12 cellular contexts compared by ENCODE assay signal in the genomic region with DNA sequence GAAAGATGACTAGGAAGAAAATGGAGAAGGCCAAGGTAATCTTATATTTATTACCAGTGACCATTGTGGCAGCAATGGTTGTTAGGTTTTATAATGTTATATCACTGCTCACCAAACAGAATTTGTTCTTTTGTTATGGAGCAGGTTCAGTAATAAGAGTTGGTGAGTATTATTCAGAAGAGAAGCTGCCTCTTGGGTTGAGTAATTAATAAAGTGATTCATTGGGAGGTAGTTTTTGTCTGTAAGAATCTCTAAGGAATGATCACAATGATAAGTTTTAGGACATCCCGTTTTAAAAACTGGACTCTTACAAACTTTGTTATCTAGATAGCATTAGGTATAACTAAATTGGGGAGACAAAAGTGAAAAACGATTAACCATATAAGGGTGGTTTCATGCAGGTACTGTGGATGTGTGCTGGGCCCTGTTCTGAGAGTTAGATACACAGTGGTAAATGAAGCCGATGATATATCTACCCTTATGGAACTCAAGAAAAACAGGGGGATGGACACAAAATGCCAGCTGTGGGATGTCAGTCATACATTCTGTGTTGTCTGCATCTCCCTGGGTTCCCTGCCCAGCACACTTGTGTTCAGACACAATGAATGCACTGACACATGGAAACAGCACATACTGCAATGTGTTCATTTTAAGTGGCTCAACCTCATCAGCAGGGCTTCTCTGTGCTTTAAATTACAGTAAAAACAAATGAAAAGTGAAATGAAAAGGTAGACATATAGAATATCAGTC. TPM values are rescaled to one million over a fixed set of nuclear protein-coding genes. Genes with fewer than 3 reads are reported as not detected.
DNase-seq lines count a peak whose midpoint lies in the region; ATAC-seq, FAIRE-seq and TF ChIP-seq lines count a peak whose summit lies in the region.
"Had no signal": no experiment of that assay in that cellular context is flagged by ENCODE, and none has a peak within 500 bp of the region (broad histone marks: within the 10 kb centered on the region; RNA-seq: fewer than 3 reads in every experiment).

No MANE protein-coding gene starts in this region.

- TF ChIP-seq EP300 in HepG2 (IDR thresholded peaks at IDR 0.05; ENCODE audit: low read depth in 2 of 2, low read length in 2 of 2) (no peak), HepG2 (CRISPR knock-in tag; IDR thresholded peaks at IDR 0.05; ENCODE audit: borderline replicate concordance) (no peak)

- H3K9me3 Mint-ChIP-seq in mesothelial cell of epicardium = peaks cover 10% of the 10 kb centered on the region

- H3K9me3 ChIP-seq in HepG2 (ENCODE audit: low read length) = no peaks in the 10 kb centered on the region
- no peaks in the 10 kb centered on the region for H3K9me3 ChIP-seq in right lobe of liver
- H3K9me3 ChIP-seq in adipocyte (ENCODE audit: control insufficient read depth, low read length) = no peaks in the 10 kb centered on the region
- H3K9me3 ChIP-seq: Caco-2 had no signal

- peak; percentile 25; the same call in 1 of the 3 replicates for ATAC-seq in HepG2
- ATAC-seq in right lobe of liver = no peak
- no peak for ATAC-seq in GM21576 (IDR thresholded peaks at IDR 0.05; ENCODE audit: unreplicated experiment)
- ATAC-seq: HCT116 had no signal

- in situ Hi-C loops in HepG2 (cut with HindIII; ENCODE audit: extremely low pct_ligation_motif_present, low pct_unique_long_range_greater_than_20kb) = no loop called here

- H3K4me1 Mint-ChIP-seq in mesothelial cell of epicardium = peaks cover 49% of the 10 kb centered on the region

- POLR2A ChIA-PET in HepG2 (lab: Yijun Ruan, JAX) = interaction anchor here (0.9 to 2.0 kb wide), 3 partner anchors 8 to 138 kb away, joined by 3 to 9 read pairs (median 5); partner anchors contain the start of gene MAP4K4

- TF ChIP-seq POLR2A in HepG2 (IDR thresholded peaks at IDR 0.05; ENCODE audit: insufficient read depth in 1 of 2, low read depth in 2 of 2, low read length in 2 of 2) (no peak), right lobe of liver (IDR thresholded peaks at IDR 0.05) (no peak)

- intact Hi-C loops in HepG2 (cut with micrococcal nuclease; ENCODE audit: unreplicated experiment) = no loop called here
- intact Hi-C loops in right lobe of liver (cut with DNase I) = no loop called here

- DNase-seq in HepG2 (ENCODE audit: low spot score) = no peak
- no peak for DNase-seq in right lobe of liver
- peak; percentile 25 for DNase-seq in adipocyte (ENCODE audit: low read depth)
- DNase-seq in mesothelial cell of epicardium (ENCODE audit: low spot score in 2 of 2, unreplicated experiment in 2 of 2) = no peak
- no peak for DNase-seq in GM10266 (ENCODE audit: extremely low spot score)
- DNase-seq in GM19240 (ENCODE audit: insufficient read length, low spot score) = no peak
- DNase-seq in SIG-M5 treated with dmso at 0.1 percent for 504 hours (lab: John Stamatoyannopoulos, UW; ENCODE audit: unreplicated experiment) = no peak
- DNase-seq: NCI-H526 treated with DMSO at 0.1 percent for 48 hours, WERI-Rb-1 had no signal

- H3K27me3 ChIP-seq in HepG2 (ENCODE audit: control insufficient read depth in 1 of 2, insufficient read depth in 2 of 2, low read length in 2 of 2) (no peaks in the 10 kb centered on the region), right lobe of liver (no peaks in the 10 kb centered on the region), adipocyte (replicated peaks; ENCODE audit: control insufficient read depth, insufficient read depth, low read length) (no peaks in the 10 kb centered on the region)

- H3K79me2 ChIP-seq in HepG2 (ENCODE audit: insufficient read depth, low read length) = peaks cover 99% of the 10 kb centered on the region

- H3K36me3 ChIP-seq in HepG2 (replicated peaks in 1 of 2; ENCODE audit: control insufficient read depth in 1 of 2, insufficient read depth in 2 of 2, low read length in 2 of 2) = peaks cover 12 to 36% of the 10 kb centered on the region in 2 experiments
- no peaks in the 10 kb centered on the region for H3K36me3 ChIP-seq in right lobe of liver
- H3K36me3 ChIP-seq in adipocyte (ENCODE audit: control insufficient read depth, insufficient read depth, low read length, severe bottlenecking) = peaks cover 17% of the 10 kb centered on the region

- TF ChIP-seq CTCF in HepG2 (CRISPR knock-in tag; IDR thresholded peaks at IDR 0.05) = no peak
- no peak for TF ChIP-seq CTCF in right lobe of liver (IDR thresholded peaks at IDR 0.05)
- TF ChIP-seq CTCF in mesothelial cell of epicardium (IDR thresholded peaks at IDR 0.05; ENCODE audit: unreplicated experiment) = no peak
- no peak for TF ChIP-seq CTCF in GM10266 (IDR thresholded peaks at IDR 0.05; ENCODE audit: control insufficient read depth, insufficient read depth, low read depth, missing control alignments)

- no peak overlapping the region for H2AFZ ChIP-seq in HepG2 (ENCODE audit: low read length)

- peaks cover 55% of the 10 kb centered on the region for H4K20me1 ChIP-seq in HepG2 (ENCODE audit: insufficient read depth, low read length)

- no peak overlapping the region for H3K9ac ChIP-seq in HepG2 (ENCODE audit: insufficient read depth, low read depth, low read length)
- H3K9ac ChIP-seq in adipocyte (ENCODE audit: low read length) = peak overlapping the region; percentile 50

- no peak for TF ChIP-seq RAD21 in HepG2 (CRISPR knock-in tag; IDR thresholded peaks at IDR 0.05)

- BruUV-seq in HepG2 (replicated peaks; lab: Mats Ljungman, UMichigan) = no TSS peak

- H3K4me3 Mint-ChIP-seq in mesothelial cell of epicardium = no peak overlapping the region

- CTCF ChIA-PET in HepG2 (lab: Yijun Ruan, JAX; ENCODE audit: low intra/inter-chr PET ratio, low total read pairs) = no interaction called here

- H3K4me3 ChIP-seq in HepG2 (replicated peaks in 1 of 3; ENCODE audit: insufficient read depth in 1 of 3, low read depth in 2 of 3, low read length in 3 of 3) (no peak overlapping the region; a peak in 2 of 6 replicates), right lobe of liver (no peak overlapping the region), adipocyte (ENCODE audit: low read length) (peak overlapping the region; percentile 1)

- peak overlapping the region; percentile 18; the same call in 1 of the 2 replicates for H3K4me2 ChIP-seq in HepG2 (ENCODE audit: low read depth, low read length)

- peaks cover 94% of the 10 kb centered on the region for H3K4me1 ChIP-seq in HepG2 (ENCODE audit: insufficient read depth, low read length)
- peaks cover 0 to 53% (median 17%) of the 10 kb centered on the region in 4 donors for H3K4me1 ChIP-seq in right lobe of liver
- peaks cover 60% of the 10 kb centered on the region for H3K4me1 ChIP-seq in adipocyte (ENCODE audit: control insufficient read depth, insufficient read depth, low read length)

- FAIRE-seq in HepG2 (lab: Jason Lieb, UNC) = no peak

- no peaks in the 10 kb centered on the region for H3K27me3 Mint-ChIP-seq in mesothelial cell of epicardium (ENCODE audit: low read depth)

- H3K36me3 Mint-ChIP-seq in mesothelial cell of epicardium = peaks cover 21% of the 10 kb centered on the region

- 83% methylated on average over 3 of the region's 3 CpGs for WGBS in HepG2 (ENCODE audit: low lambda C conversion rate)
- WGBS in right lobe of liver (ENCODE audit: insufficient coverage, low coverage, low lambda C conversion rate, missing lambda C conversion rate) = 45% methylated on average over 2 of the region's 3 CpGs

- H3K27ac Mint-ChIP-seq in mesothelial cell of epicardium = peak overlapping the region; percentile 86

- peak overlapping the region; percentile 8 for H3K27ac ChIP-seq in HepG2 (ENCODE audit: extremely low read length, insufficient read depth, low read length)
- no peak overlapping the region for H3K27ac ChIP-seq in right lobe of liver
- H3K27ac ChIP-seq: WERI-Rb-1 had no signal

TF ChIP-seq in HepG2, 621 proteins besides CTCF, POLR2A, EP300 and RAD21 (continues in another document):
- TF ChIP-seq HINFP (CRISPR knock-in tag; IDR thresholded peaks at IDR 0.05; ENCODE audit: low read depth) (no peak), ZNF567 (CRISPR knock-in tag; IDR thresholded peaks at IDR 0.05; ENCODE audit: borderline replicate concordance) (0 out of 2 replicates have a peak, but pooled peaks have one; percentile 46), RNF2 (conservative IDR thresholded peaks at IDR 0.05; ENCODE audit: low read depth) (no peak)

RNA-seq across cellular contexts. Expression of gene MAP4K4, which starts 7.5 kb away (rescaled TPM):
- total RNA-seq in HepG2 (2016; rRNA removed; fragmentation: Illumina TruSeq; extraction: Trizol) (264 and 301 TPM in 2 replicates), right lobe of liver (10 to 100 TPM; 29.8 to 36.5 (median 31.1) TPM), mesothelial cell of epicardium (170 to 175 TPM (median 174 TPM) in 3 replicates)
- 62.1 and 62.9 TPM in 2 replicates for total RNA-seq in HepG2 (2016; cell fraction: cytosol; rRNA removed; fragmentation: Illumina TruSeq; extraction: Trizol; ENCODE audit: low read depth)
- 264 and 269 TPM in 2 replicates for total RNA-seq in HepG2 (2016; cell fraction: insoluble cytoplasmic fraction; rRNA removed; fragmentation: Illumina TruSeq; extraction: Trizol)
- 200 and 238 TPM in 2 replicates for total RNA-seq in HepG2 (2016; cell fraction: membrane; rRNA removed; fragmentation: Illumina TruSeq; extraction: Trizol)
- 292 and 308 TPM in 2 replicates for total RNA-seq in HepG2 (2016; cell fraction: nucleus; rRNA removed; fragmentation: Illumina TruSeq; extraction: Trizol)
- polyA plus RNA-seq in HepG2 (2011; rRNA removed) = 101 and 105 TPM in 2 replicates
- 67.0 and 72.8 TPM in 2 replicates for polyA plus RNA-seq in HepG2 (2011; cell fraction: cytosol; rRNA removed)
- polyA plus RNA-seq in HepG2 (2011; cell fraction: nucleus; rRNA removed) = 261 and 287 TPM in 2 replicates
- 138 and 155 TPM in 2 replicates for polyA plus RNA-seq in HepG2 (2012)
- 48.8 and 52.9 TPM in 2 replicates for polyA plus RNA-seq in HepG2 (2016; cell fraction: cytosol; fragmentation: Illumina TruSeq; extraction: Trizol; ENCODE audit: low read depth)
- polyA plus RNA-seq in HepG2 (2016; cell fraction: insoluble cytoplasmic fraction; fragmentation: Illumina TruSeq; extraction: Trizol; ENCODE audit: low read depth) = 269 and 298 TPM in 2 replicates
- polyA plus RNA-seq in HepG2 (2016; cell fraction: membrane; fragmentation: Illumina TruSeq; extraction: Trizol; ENCODE audit: low read depth) = 137 and 163 TPM in 2 replicates
- polyA plus RNA-seq in HepG2 (2016; cell fraction: nucleus; fragmentation: Illumina TruSeq; extraction: Trizol; ENCODE audit: insufficient read depth, low read depth) = 298 and 312 TPM in 2 replicates
- polyA minus RNA-seq in HepG2 (2011; rRNA and poly(A)+ RNA removed; ENCODE audit: low replicate concordance) = 84.0 and 279 TPM in 2 replicates
- 99.4 and 99.7 TPM in 2 replicates for polyA minus RNA-seq in HepG2 (2011; cell fraction: cytosol; rRNA and poly(A)+ RNA removed)
- 680 and 703 TPM in 2 replicates for polyA minus RNA-seq in HepG2 (2011; cell fraction: nucleus; rRNA and poly(A)+ RNA removed)
